10 cellular contexts compared by ENCODE assay signal in the genomic region with DNA sequence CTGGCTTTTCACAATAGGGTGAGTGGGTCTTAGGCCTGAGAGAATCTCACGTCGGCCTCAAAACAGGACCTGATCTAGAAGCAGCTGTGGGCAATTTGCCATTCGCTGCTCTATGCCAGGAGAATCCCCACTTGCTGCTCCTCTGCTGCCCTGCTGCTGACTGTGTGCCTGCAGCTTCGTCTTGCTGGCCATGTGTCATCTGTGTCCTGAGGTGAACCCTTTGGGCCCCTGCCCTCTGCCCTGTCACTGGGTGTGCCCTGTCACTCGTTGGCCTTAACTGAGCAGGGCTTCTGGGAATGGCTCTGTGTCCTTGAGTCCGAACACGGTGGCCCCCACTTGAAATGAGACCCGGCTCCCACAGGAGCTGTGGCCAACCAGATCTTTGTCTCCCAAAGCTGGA. TPM values are rescaled to one million over a fixed set of nuclear protein-coding genes. Genes with fewer than 3 reads are reported as not detected.
DNase-seq lines count a peak whose midpoint lies in the region; ATAC-seq and TF ChIP-seq lines count a peak whose summit lies in the region.
"Had no signal": no experiment of that assay in that cellular context is flagged by ENCODE, and none has a peak within 500 bp of the region (broad histone marks: within the 10 kb centered on the region; RNA-seq: fewer than 3 reads in every experiment).

No MANE protein-coding gene starts in this region.

- ATAC-seq in right lobe of liver = peak; percentile 80 to 89 (median 83)
- no peak for ATAC-seq in GM21717 (IDR thresholded peaks at IDR 0.05; ENCODE audit: unreplicated experiment)
- no peak for ATAC-seq in HG03469 (IDR thresholded peaks at IDR 0.05; ENCODE audit: unreplicated experiment)

- intact Hi-C loops in dorsolateral prefrontal cortex (cut with DNase I) (loop anchor here (1.0 to 5.0 kb wide), 2 partner anchors 107 to 178 kb away; a partner anchor contains a TSS), right lobe of liver (cut with DNase I) (loop anchor here (5.0 to 10.0 kb wide), 3 partner anchors 108 to 180 kb away; a partner anchor contains a TSS)
- intact Hi-C loops in activated CD4-positive, alpha-beta memory T cell treated with anti-CD3 and anti-CD28 coated beads for 36 hours (cut with micrococcal nuclease) = loop anchor here (5.0 kb wide), 1 partner anchor 178 kb away; a partner anchor contains a TSS

- H3K4me1 Mint-ChIP-seq in activated CD4-positive, alpha-beta memory T cell treated with anti-CD3 and anti-CD28 coated beads for 36 hours (ENCODE audit: low read depth) = peaks cover 9% of the 10 kb centered on the region

- H3K36me3 ChIP-seq in right lobe of liver = no peaks in the 10 kb centered on the region

- no peaks in the 10 kb centered on the region for H3K9me3 Mint-ChIP-seq in activated CD4-positive, alpha-beta memory T cell treated with anti-CD3 and anti-CD28 coated beads for 36 hours
- H3K9me3 Mint-ChIP-seq: T-cell had no signal

- peak in 55 of 76 experiments; percentile 14 to 75 (median 44) for DNase-seq in HUDEP-2 (lab: John Stamatoyannopoulos, UW; ENCODE audit: unreplicated experiment in 76 of 76)
- peak in 1 of 10 donors; percentile 48 for DNase-seq in dorsolateral prefrontal cortex
- peak; percentile 63 to 73 (median 67) for DNase-seq in right lobe of liver
- DNase-seq in substantia nigra (lab: John Stamatoyannopoulos, UW) = peak in 7 of 49 donors; percentile 9 to 81 (median 14)
- DNase-seq in NCI-H82 (lab: John Stamatoyannopoulos, UW) = no peak
- DNase-seq in activated CD4-positive, alpha-beta memory T cell treated with anti-CD3 and anti-CD28 coated beads for 36 hours = no peak
- DNase-seq: DMS53, T-cell had no signal

- H3K27ac Mint-ChIP-seq in activated CD4-positive, alpha-beta memory T cell treated with anti-CD3 and anti-CD28 coated beads for 36 hours = no peak overlapping the region
- H3K27ac Mint-ChIP-seq: T-cell had no signal

- peaks cover 3% of the 10 kb centered on the region for H3K36me3 Mint-ChIP-seq in activated CD4-positive, alpha-beta memory T cell treated with anti-CD3 and anti-CD28 coated beads for 36 hours
- H3K36me3 Mint-ChIP-seq: T-cell had no signal

- TF ChIP-seq POLR2A in right lobe of liver (IDR thresholded peaks at IDR 0.05) = no peak

- peaks cover 0 to 10% (median 5%) of the 10 kb centered on the region in 4 donors for H3K4me1 ChIP-seq in right lobe of liver

- TF ChIP-seq CTCF in dorsolateral prefrontal cortex (IDR thresholded peaks at IDR 0.05 in 54 of 56, conservative IDR thresholded peaks at IDR 0.05 in 2 of 56; ENCODE audit: low read depth in 1 of 56, partially characterized antibody in 56 of 56) = no peak
- no peak for TF ChIP-seq CTCF in right lobe of liver (IDR thresholded peaks at IDR 0.05)

- POLR2A ChIA-PET in activated CD4-positive, alpha-beta memory T cell treated with anti-CD3 and anti-CD28 coated beads for 36 hours (lab: Charles Lee) = no interaction called here

- no peak overlapping the region for H3K4me3 Mint-ChIP-seq in activated CD4-positive, alpha-beta memory T cell treated with anti-CD3 and anti-CD28 coated beads for 36 hours
- H3K4me3 Mint-ChIP-seq: T-cell had no signal

- CTCF ChIA-PET in activated CD4-positive, alpha-beta memory T cell treated with anti-CD3 and anti-CD28 coated beads for 36 hours (lab: Charles Lee) = interaction anchor here (0.9 to 10.8 kb wide), 22 partner anchors 9 to 464 kb away, joined by 3 to 197 read pairs (median 5); a partner anchor contains a TSS

- no peaks in the 10 kb centered on the region for H3K27me3 Mint-ChIP-seq in activated CD4-positive, alpha-beta memory T cell treated with anti-CD3 and anti-CD28 coated beads for 36 hours
- H3K27me3 Mint-ChIP-seq: T-cell had no signal

- WGBS in right lobe of liver (ENCODE audit: insufficient coverage, low coverage, low lambda C conversion rate, missing lambda C conversion rate) = 23% methylated on average over 7 of the region's 8 CpGs

- H3K9me3 ChIP-seq in right lobe of liver = no peaks in the 10 kb centered on the region

- H3K27me3 ChIP-seq in dorsolateral prefrontal cortex (no peaks in the 10 kb centered on the region), right lobe of liver (no peaks in the 10 kb centered on the region)

- H3K4me3 ChIP-seq in dorsolateral prefrontal cortex (peak overlapping the region in 7 of 59 donors; percentile 9 to 42 (median 20)), right lobe of liver (no peak overlapping the region)

- peak overlapping the region in 47 of 59 donors; percentile 5 to 84 (median 61) for H3K27ac ChIP-seq in dorsolateral prefrontal cortex
- no peak overlapping the region for H3K27ac ChIP-seq in right lobe of liver
- peak overlapping the region; percentile 40 for H3K27ac ChIP-seq in substantia nigra (ENCODE audit: low read depth, low read length, poor library complexity, severe bottlenecking)

RNA-seq across cellular contexts. Expression of a gene that starts 6.2 kb away (rescaled TPM):
- total RNA-seq in dorsolateral prefrontal cortex = 10 to 100 TPM; 18.7 to 46.0 (median 26.4) TPM
- total RNA-seq in right lobe of liver = 1 to 10 TPM; 3.6 to 7.5 (median 4.6) TPM
- total RNA-seq in activated CD4-positive, alpha-beta memory T cell treated with anti-CD3 and anti-CD28 coated beads for 36 hours = 10 to 100 TPM; 15.4 to 17.3 TPM

RNA-seq across cellular contexts. Expression of a gene that starts 28.0 kb away (rescaled TPM):
- total RNA-seq in dorsolateral prefrontal cortex (10 to 100 TPM in 73 of 120 experiments, 1 to 10 TPM in 47; 4.7 to 20.2 (median 10.9) TPM), right lobe of liver (under 1 TPM in 1 of 6 experiments, not detected in 5; 0.15 TPM)
- under 1 TPM; 0.21 to 0.27 TPM for total RNA-seq in activated CD4-positive, alpha-beta memory T cell treated with anti-CD3 and anti-CD28 coated beads for 36 hours

RNA-seq across cellular contexts. Expression of a gene that starts 29.4 kb away (rescaled TPM):
- total RNA-seq in dorsolateral prefrontal cortex (100 to 1,000 TPM; 169 to 367 (median 264) TPM), right lobe of liver (100 to 1,000 TPM; 144 to 385 (median 177) TPM)
- 100 to 1,000 TPM; 559 to 581 TPM for total RNA-seq in activated CD4-positive, alpha-beta memory T cell treated with anti-CD3 and anti-CD28 coated beads for 36 hours

RNA-seq across cellular contexts. Expression of a gene that starts 41.3 kb away (rescaled TPM):
- 100 to 1,000 TPM in 104 of 120 experiments, 10 to 100 TPM in 16; 68.7 to 167 (median 128) TPM for total RNA-seq in dorsolateral prefrontal cortex
- 10 to 100 TPM; 23.2 to 35.3 (median 24.7) TPM for total RNA-seq in right lobe of liver
- 10 to 100 TPM; 69.5 to 72.2 TPM for total RNA-seq in activated CD4-positive, alpha-beta memory T cell treated with anti-CD3 and anti-CD28 coated beads for 36 hours

Comparison
In these comparisons a context has a peak if more than half of its experiments do, and no peak if none do; other contexts are left out.
1. DNase-seq: peak in HUDEP-2 (55 of 76) and right lobe of liver (3 of 3); none in NCI-H82 (single experiment) and activated CD4-positive, alpha-beta memory T cell treated with anti-CD3 and anti-CD28 coated beads for 36 hours (single experiment).
2. H3K27ac ChIP-seq: peak in dorsolateral prefrontal cortex (47 of 59) and substantia nigra (single experiment); none in right lobe of liver (0 of 3).
3. ATAC-seq: peak in right lobe of liver (4 of 4); none in GM21717 (single experiment) and HG03469 (single experiment).
4. RNA of a gene that starts 28.0 kb away (total RNA-seq): 4.7 to 20.2 TPM in dorsolateral prefrontal cortex; 0.21 to 0.27 TPM in activated CD4-positive, alpha-beta memory T cell treated with anti-CD3 and anti-CD28 coated beads for 36 hours and 0.15 TPM in right lobe of liver; every median in the first group is over 4 times any median in the second.